1 cellular context compared by ENCODE assay signal in genomic region chr15:34665498-34666116, GRCh38.
TF ChIP-seq lines count a peak whose summit lies in the region.

No MANE protein-coding gene starts in this region.

TF ChIP-seq in H1, 55 proteins besides CTCF, POLR2A, EP300 and RAD21 (continued from another document):
- TF ChIP-seq ATF2 (IDR thresholded peaks at IDR 0.05; ENCODE audit: low read length) (no peak), SRF (IDR thresholded peaks at IDR 0.05; ENCODE audit: low read depth, low read length) (no peak), RXRA (IDR thresholded peaks at IDR 0.05; ENCODE audit: insufficient read depth, low read depth, low read length) (no peak), POLR2AphosphoS5 (IDR thresholded peaks at IDR 0.05; ENCODE audit: low read depth, low read length) (no peak), YY1 (IDR thresholded peaks at IDR 0.05; ENCODE audit: low read depth, low read length) (no peak), BRCA1 (IDR thresholded peaks at IDR 0.05; ENCODE audit: low read depth, low read length) (no peak), JUND (IDR thresholded peaks at IDR 0.05; ENCODE audit: low read length) (no peak), CTBP2 (IDR thresholded peaks at IDR 0.05; ENCODE audit: borderline replicate concordance, insufficient read depth, insufficient read length, low read length) (no peak), ASH2L (IDR thresholded peaks at IDR 0.05; ENCODE audit: low read length) (no peak), MAX (IDR thresholded peaks at IDR 0.05) (no peak), E2F6 (IDR thresholded peaks at IDR 0.05) (no peak), SP4 (IDR thresholded peaks at IDR 0.05; ENCODE audit: low read length) (no peak), POU5F1 (IDR thresholded peaks at IDR 0.05; ENCODE audit: low read depth, low read length) (no peak), HDAC6 (IDR thresholded peaks at IDR 0.05; ENCODE audit: low read depth, low read length) (no peak), BACH1 (IDR thresholded peaks at IDR 0.05; ENCODE audit: low read length) (no peak), SAP30 (IDR thresholded peaks at IDR 0.05; ENCODE audit: insufficient read depth, insufficient replicate concordance, low read length) (no peak), NRF1 (IDR thresholded peaks at IDR 0.05; ENCODE audit: low read depth, low read length) (no peak), CHD2 (IDR thresholded peaks at IDR 0.05; ENCODE audit: low read length) (no peak)
TF ChIP-seq in H1: peak in this region for 0.
